Comparison of ENCODE assay signal across 17 cellular contexts in the genomic region with DNA sequence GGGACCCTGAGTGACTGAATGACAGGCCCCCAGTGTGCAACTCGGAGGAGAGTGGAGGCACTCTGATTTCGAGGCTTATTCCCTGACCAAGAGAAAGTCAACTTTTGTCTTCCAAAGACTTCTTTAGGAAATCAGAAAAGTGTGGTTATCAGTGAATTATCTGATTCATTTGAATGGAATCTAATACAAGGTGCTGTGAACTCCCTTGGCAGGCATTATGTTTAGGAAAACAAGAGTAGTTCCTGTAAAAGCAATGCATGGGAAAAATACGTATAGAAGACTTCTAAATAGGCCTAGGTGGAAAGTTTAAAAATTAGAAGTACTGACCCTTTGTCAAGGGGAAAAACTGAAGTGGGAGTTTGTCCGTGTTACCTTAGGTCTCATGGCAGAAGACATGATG.
DNase-seq lines count a peak whose midpoint lies in the region; ATAC-seq, FAIRE-seq and TF ChIP-seq lines count a peak whose summit lies in the region.
"Had no signal": no experiment of that assay in that cellular context is flagged by ENCODE, and none has a peak within 500 bp of the region (broad histone marks: within the 10 kb centered on the region; RNA-seq: fewer than 3 reads in every experiment).

No MANE protein-coding gene starts in this region.

- H3K4me2 ChIP-seq in astrocyte (ENCODE audit: low read length) (no peak overlapping the region), GM23338 (no peak overlapping the region)

- no peak for FAIRE-seq in astrocyte (lab: Jason Lieb, UNC)
- FAIRE-seq: A204.1, GM12878, GM18507 had no signal

- H3K27ac Mint-ChIP-seq in astrocyte (ENCODE audit: unreplicated experiment) = no peak overlapping the region
- no peak overlapping the region for H3K27ac Mint-ChIP-seq in GM23338
- H3K27ac Mint-ChIP-seq: B cell; CD4-positive, alpha-beta T cell had no signal

- peaks cover 29% of the 10 kb centered on the region for H3K36me3 Mint-ChIP-seq in astrocyte (ENCODE audit: low read depth, unreplicated experiment)
- H3K36me3 Mint-ChIP-seq in GM23338 (ENCODE audit: low read depth) = peaks cover 12% of the 10 kb centered on the region

- no peak overlapping the region for H3K4me3 ChIP-seq in astrocyte (ENCODE audit: insufficient read depth, low read depth, low read length)
- no peak overlapping the region for H3K4me3 ChIP-seq in choroid plexus epithelial cell (ENCODE audit: low read depth, low read length)
- no peak overlapping the region for H3K4me3 ChIP-seq in fibroblast of the aortic adventitia (ENCODE audit: low read depth, low read length)
- no peak overlapping the region for H3K4me3 ChIP-seq in GM23338
- H3K4me3 ChIP-seq: GM12878, GM23248 had no signal

- H3K4me1 Mint-ChIP-seq in astrocyte (ENCODE audit: low read depth, unreplicated experiment) = peaks cover 9% of the 10 kb centered on the region
- peaks cover 6% of the 10 kb centered on the region for H3K4me1 Mint-ChIP-seq in GM23338
- H3K4me1 Mint-ChIP-seq: B cell had no signal

- H3K36me3 ChIP-seq in astrocyte (ENCODE audit: insufficient read depth, low read length) (no peaks in the 10 kb centered on the region), GM23338 (ENCODE audit: insufficient read depth) (no peaks in the 10 kb centered on the region)

- POLR2A ChIA-PET in HEK293T (lab: Yijun Ruan, JAX) = no interaction called here

- H3K27me3 ChIP-seq in astrocyte (ENCODE audit: insufficient read depth, low read length) (no peaks in the 10 kb centered on the region), GM23338 (ENCODE audit: insufficient read depth) (no peaks in the 10 kb centered on the region)

- no peaks in the 10 kb centered on the region for H3F3A ChIP-seq in GM23338 (replicated peaks; ENCODE audit: low read depth)

- TF ChIP-seq CTCF in astrocyte (IDR thresholded peaks at IDR 0.05; ENCODE audit: insufficient read depth, low read depth, low read length) (no peak), choroid plexus epithelial cell (conservative IDR thresholded peaks at IDR 0.05; ENCODE audit: low read depth, low read length) (no peak), fibroblast of the aortic adventitia (IDR thresholded peaks at IDR 0.05; ENCODE audit: insufficient read depth, low read length) (no peak), GM23338 (conservative IDR thresholded peaks at IDR 0.05; ENCODE audit: low read depth in 2 of 2) (no peak)

- H4K20me1 ChIP-seq in astrocyte (ENCODE audit: insufficient read depth, low read length) = no peaks in the 10 kb centered on the region
- H4K20me1 ChIP-seq in GM23338 (replicated peaks; ENCODE audit: insufficient read depth) = peaks cover 4% of the 10 kb centered on the region; the same call in 1 of the 2 replicates

- CTCF ChIA-PET in HEK293T (lab: Yijun Ruan, JAX) = no interaction called here

- H3K4me1 ChIP-seq in astrocyte (ENCODE audit: insufficient read depth, low read length) = no peaks in the 10 kb centered on the region
- H3K4me1 ChIP-seq in GM23338 (ENCODE audit: insufficient read depth) = 0 out of 2 replicates have a peak, but pooled peaks cover 3% of the 10 kb centered on the region

- H3K9me3 Mint-ChIP-seq in astrocyte (ENCODE audit: unreplicated experiment) (no peaks in the 10 kb centered on the region), GM23338 (no peaks in the 10 kb centered on the region)
- H3K9me3 Mint-ChIP-seq: CD4-positive, alpha-beta T cell had no signal

- DNase-seq in astrocyte (ENCODE audit: low read depth) = peak; percentile 8
- peak; percentile 62 for DNase-seq in choroid plexus epithelial cell (ENCODE audit: low read depth)
- DNase-seq in fibroblast of the aortic adventitia (ENCODE audit: low read depth) = peak; percentile 13
- DNase-seq in GM23338 (ENCODE audit: low spot score) = no peak
- DNase-seq in HEK293T (ENCODE audit: extremely low spot score) = no peak
- no peak for DNase-seq in activated CD4-positive, alpha-beta T cell treated with anti-CD3 and anti-CD28 coated beads for 1 hour
- DNase-seq: C1 segment of cervical spinal cord; Calu3; CD4-positive, alpha-beta T cell; DMS 273 treated with DMSO at 0.1 percent for 48 hours; GM23248; H7 had no signal

- no peak overlapping the region for H3K27ac ChIP-seq in astrocyte (ENCODE audit: low read depth, low read length)
- no peak overlapping the region for H3K27ac ChIP-seq in GM23338 (ENCODE audit: low read depth)
- H3K27ac ChIP-seq: GM23248 had no signal

- no peak overlapping the region for H3K9ac ChIP-seq in astrocyte (ENCODE audit: low read length)
- H3K9ac ChIP-seq: GM23248 had no signal

- no peak overlapping the region for H2AFZ ChIP-seq in astrocyte (ENCODE audit: low read depth, low read length)
- H2AFZ ChIP-seq in GM23338 = no peak overlapping the region
- H2AFZ ChIP-seq: GM23248 had no signal

- no peak overlapping the region for H3K4me3 Mint-ChIP-seq in astrocyte (ENCODE audit: unreplicated experiment)
- H3K4me3 Mint-ChIP-seq in GM23338 = no peak overlapping the region
- H3K4me3 Mint-ChIP-seq: B cell; CD4-positive, alpha-beta T cell had no signal

- no peak for ATAC-seq in GM23338
- no peak for ATAC-seq in GM21576 (IDR thresholded peaks at IDR 0.05; ENCODE audit: unreplicated experiment)
- ATAC-seq: GM12878 had no signal

- no peaks in the 10 kb centered on the region for H3K79me2 ChIP-seq in astrocyte (ENCODE audit: insufficient read depth, low read length)
- no peaks in the 10 kb centered on the region for H3K79me2 ChIP-seq in GM23338 (replicated peaks; ENCODE audit: insufficient read depth)

- no peaks in the 10 kb centered on the region for H3K9me3 ChIP-seq in astrocyte (ENCODE audit: insufficient read depth, low read depth, low read length)

- H3K9me2 ChIP-seq in GM23338 (ENCODE audit: insufficient read depth) = peaks cover 2% of the 10 kb centered on the region; the same call in 1 of the 2 replicates

- H3K27me3 Mint-ChIP-seq in astrocyte (ENCODE audit: low read depth, unreplicated experiment) = no peaks in the 10 kb centered on the region
- no peaks in the 10 kb centered on the region for H3K27me3 Mint-ChIP-seq in GM23338 (ENCODE audit: insufficient read depth, low read depth, poor library complexity)

TF ChIP-seq in GM23338, 12 proteins besides CTCF, POLR2A, EP300 and RAD21 (continues in another document):
- TF ChIP-seq ZNF331 (CRISPR knock-in tag; IDR thresholded peaks at IDR 0.05; ENCODE audit: low read depth) = no peak
- no peak for TF ChIP-seq ZNF114 (CRISPR knock-in tag; IDR thresholded peaks at IDR 0.05)
- no peak for TF ChIP-seq NANOG (IDR thresholded peaks at IDR 0.05; ENCODE audit: borderline replicate concordance)
- no peak for TF ChIP-seq POLR2AphosphoS5 (IDR thresholded peaks at IDR 0.05; ENCODE audit: low read depth)
- no peak for TF ChIP-seq EZH2 (IDR thresholded peaks at IDR 0.05; ENCODE audit: low read depth, unreplicated experiment)
- TF ChIP-seq JUNB (IDR thresholded peaks at IDR 0.05; ENCODE audit: unreplicated experiment) = no peak

TF ChIP-seq in HEK293T, 16 proteins besides CTCF, POLR2A, EP300 and RAD21:
- no peak for TF ChIP-seq ZNF384 (IDR thresholded peaks at IDR 0.05)
- TF ChIP-seq BHLHE40 (IDR thresholded peaks at IDR 0.05; ENCODE audit: borderline replicate concordance) = no peak
- no peak for TF ChIP-seq TARDBP (IDR thresholded peaks at IDR 0.05)
- no peak for TF ChIP-seq ELF4 (IDR thresholded peaks at IDR 0.05)
- TF ChIP-seq FOXM1 (IDR thresholded peaks at IDR 0.05; ENCODE audit: borderline replicate concordance) = no peak
- no peak for TF ChIP-seq PKNOX1 (IDR thresholded peaks at IDR 0.05)
- TF ChIP-seq NFRKB (IDR thresholded peaks at IDR 0.05) = no peak
- TF ChIP-seq ARNT (IDR thresholded peaks at IDR 0.05) = no peak
- no peak for TF ChIP-seq CTBP1 (IDR thresholded peaks at IDR 0.05; ENCODE audit: borderline replicate concordance)
- no peak for TF ChIP-seq L3MBTL2 (conservative IDR thresholded peaks at IDR 0.05)
- TF ChIP-seq FOXA1 (IDR thresholded peaks at IDR 0.05) = no peak
TF ChIP-seq in HEK293T: peak in this region for 0.

Comparison
In these comparisons a context has a peak if more than half of its experiments do, and no peak if none do; other contexts are left out.
1. DNase-seq: peak in astrocyte (single experiment), choroid plexus epithelial cell (single experiment) and fibroblast of the aortic adventitia (single experiment); none in GM23338 (single experiment), HEK293T (single experiment) and activated CD4-positive, alpha-beta T cell treated with anti-CD3 and anti-CD28 coated beads for 1 hour (single experiment).